In genomic region chr18:45690975-45691815, GRCh38 we compare ENCODE assay signal across 1 cellular context.
TF ChIP-seq lines count a peak whose summit lies in the region.

No MANE protein-coding gene starts in this region.

TF ChIP-seq in neural cell, 6 proteins besides CTCF, POLR2A, EP300 and RAD21 (continued from another document):
- no peak for TF ChIP-seq REST (IDR thresholded peaks at IDR 0.05; ENCODE audit: borderline replicate concordance)
